ENCODE assay signal across 18 cellular contexts in the genomic region with DNA sequence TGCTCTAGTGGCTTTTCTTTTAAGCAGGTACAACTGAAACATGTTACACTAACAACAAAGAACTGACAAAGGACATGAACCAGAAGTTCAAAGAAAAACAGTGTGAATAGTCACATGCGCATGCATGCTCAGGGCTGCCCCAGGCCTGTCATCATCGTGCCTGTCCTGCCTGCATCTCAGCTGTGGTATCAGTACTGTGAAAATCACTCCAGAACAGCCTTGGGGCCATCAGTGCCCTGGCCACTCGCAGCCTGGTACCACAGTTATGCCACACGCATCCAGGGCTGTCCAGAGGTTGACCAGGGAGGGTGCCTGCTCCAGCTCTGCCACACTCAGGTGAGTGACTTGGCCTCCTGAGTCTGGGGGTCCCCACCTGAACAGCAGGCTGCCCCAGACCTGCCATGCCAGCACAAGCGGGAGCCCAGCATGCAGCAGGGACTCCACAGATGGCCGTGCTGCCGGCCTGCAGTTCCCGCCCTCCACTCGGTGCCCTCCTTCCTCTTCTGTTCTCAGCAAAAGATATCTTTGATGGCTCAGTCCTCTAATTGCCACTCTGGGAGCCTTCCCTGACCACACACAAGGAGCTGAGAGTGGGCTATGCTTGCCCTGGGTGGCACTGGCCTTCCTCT. TPM values are rescaled to one million over a fixed set of nuclear protein-coding genes. Genes with fewer than 3 reads are reported as not detected.
DNase-seq lines count a peak whose midpoint lies in the region; ATAC-seq and TF ChIP-seq lines count a peak whose summit lies in the region.
"Had no signal": no experiment of that assay in that cellular context is flagged by ENCODE, and none has a peak within 500 bp of the region (broad histone marks: within the 10 kb centered on the region; RNA-seq: fewer than 3 reads in every experiment).

No MANE protein-coding gene starts in this region.

- POLR2A ChIA-PET in SK-N-SH (lab: Yijun Ruan, JAX): interaction anchor here (1.5 to 1.8 kb wide), 2 partner anchors 10 to 12 kb away, joined by 6 read pairs; partner anchors contain the start of gene LIMS2

- peak overlapping the region in 1 of 2 experiments; percentile 34; a peak in 1 of 4 replicates for H3K27ac ChIP-seq in SK-N-SH (ENCODE audit: low read depth in 2 of 2, low read length in 1 of 2)
- H3K27ac ChIP-seq in cardiac muscle cell: peak overlapping the region; percentile 26
- peak overlapping the region; percentile 92 for H3K27ac ChIP-seq in muscle layer of colon (ENCODE audit: low read depth, low read length)
- H3K27ac ChIP-seq in thoracic aorta: peak overlapping the region; percentile 44 to 74

- peak; percentile 79 for DNase-seq in SK-N-SH
- DNase-seq in cardiac muscle cell (ENCODE audit: low read depth in 1 of 2, low spot score in 1 of 2): no peak
- DNase-seq in thoracic aorta (ENCODE audit: low spot score): no peak
- DNase-seq in D341Med (ENCODE audit: low spot score): no peak
- no peak for DNase-seq in lower leg skin (ENCODE audit: low spot score in 2 of 2)
- no peak for DNase-seq in NCI-H345 (lab: John Stamatoyannopoulos, UW)
- no peak for DNase-seq in stimulated activated naive CD8-positive, alpha-beta T cell treated with anti-CD3 and anti-CD28 coated beads, Interleukin-15, Interleukin-2, amounts not matched to agents 100 U/mL and 50 U/mL, for 24 hours
- DNase-seq: activated CD8-positive, alpha-beta memory T cell treated with anti-CD3 and anti-CD28 coated beads for 24 hours; COR-L47; dermis blood vessel endothelial cell; GOT3; NCI-H187 treated with DMSO at 0.1 percent for 48 hours; NCI-H524 treated with DMSO at 0.1 percent for 48 hours; retina; stimulated activated CD4-positive, alpha-beta T cell treated with anti-CD3 and anti-CD28 coated beads, Interleukin-2, amount 100 ng/mL, for 48 hours had no signal

- H3K79me2 ChIP-seq in SK-N-SH (ENCODE audit: insufficient read depth): 0 out of 2 replicates have a peak, but pooled peaks cover 3% of the 10 kb centered on the region

- H3K9me3 ChIP-seq in SK-N-SH: no peaks in the 10 kb centered on the region
- H3K9me3 ChIP-seq in cardiac muscle cell (ENCODE audit: low read depth): no peaks in the 10 kb centered on the region
- no peaks in the 10 kb centered on the region for H3K9me3 ChIP-seq in muscle layer of colon (ENCODE audit: low read length)
- no peaks in the 10 kb centered on the region for H3K9me3 ChIP-seq in thoracic aorta

- no peak overlapping the region for H3K9ac ChIP-seq in SK-N-SH
- H3K9ac ChIP-seq in muscle layer of colon (ENCODE audit: low read length): peak overlapping the region; percentile 59

- intact Hi-C loops in lower leg skin (cut with DNase I; ENCODE audit: low total_unique reads): no loop called here

- no peaks in the 10 kb centered on the region for H4K20me1 ChIP-seq in SK-N-SH (ENCODE audit: insufficient read depth)

- no peaks in the 10 kb centered on the region for H3K9me2 ChIP-seq in SK-N-SH

- H3K36me3 ChIP-seq in SK-N-SH (replicated peaks in 1 of 2; ENCODE audit: control insufficient read depth in 1 of 2, insufficient read depth in 2 of 2, low read length in 1 of 2) (no peaks in the 10 kb centered on the region), cardiac muscle cell (no peaks in the 10 kb centered on the region), muscle layer of colon (ENCODE audit: insufficient read depth, low read length) (peaks cover 16% of the 10 kb centered on the region), thoracic aorta (no peaks in the 10 kb centered on the region)

- no peak for TF ChIP-seq RAD21 in SK-N-SH (IDR thresholded peaks at IDR 0.05; ENCODE audit: low read length)

- no peaks in the 10 kb centered on the region for H3K27me3 ChIP-seq in SK-N-SH (ENCODE audit: insufficient read depth)
- H3K27me3 ChIP-seq in cardiac muscle cell: peaks cover 33% of the 10 kb centered on the region
- H3K27me3 ChIP-seq in muscle layer of colon (ENCODE audit: control insufficient read depth in 1 of 2, insufficient read depth in 2 of 2, low read length in 2 of 2): no peaks in the 10 kb centered on the region
- H3K27me3 ChIP-seq in thoracic aorta (replicated peaks; ENCODE audit: insufficient read depth): no peaks in the 10 kb centered on the region

- H3F3A ChIP-seq in SK-N-SH (replicated peaks; ENCODE audit: insufficient read depth): no peaks in the 10 kb centered on the region

- CTCF ChIA-PET in SK-N-SH (lab: Yijun Ruan, JAX): interaction anchor here (0.5 to 1.9 kb wide), 6 partner anchors 11 to 309 kb away, joined by 3 to 11 read pairs (median 4); no protein-coding TSS in a partner anchor

- H3K4me3 ChIP-seq in SK-N-SH (ENCODE audit: low read depth in 2 of 2, low read length in 1 of 2): no peak overlapping the region
- no peak overlapping the region for H3K4me3 ChIP-seq in cardiac muscle cell
- H3K4me3 ChIP-seq in muscle layer of colon (ENCODE audit: low read depth in 1 of 2, low read length in 2 of 2): peak overlapping the region in 1 of 2 donors; percentile 58
- H3K4me3 ChIP-seq in thoracic aorta: peak overlapping the region; percentile 70
- H3K4me3 ChIP-seq in lower leg skin (ENCODE audit: low read depth, poor library complexity, severe bottlenecking): no peak overlapping the region

- peak in 1 of 2 experiments; percentile 50; a peak in 2 of 4 replicates for TF ChIP-seq EP300 in SK-N-SH (IDR thresholded peaks at IDR 0.05; ENCODE audit: borderline replicate concordance in 1 of 2, low read depth in 1 of 2, low read length in 1 of 2)

- no peak overlapping the region for H2AFZ ChIP-seq in SK-N-SH (ENCODE audit: low read depth)

- H3K4me1 ChIP-seq in SK-N-SH (ENCODE audit: control insufficient read depth in 1 of 2, insufficient read depth in 2 of 2, low read depth in 1 of 2, low read length in 1 of 2) (peaks cover 0 to 21% of the 10 kb centered on the region in 2 experiments; a peak in 1 of 4 replicates), cardiac muscle cell (ENCODE audit: low read depth) (peaks cover 29% of the 10 kb centered on the region), muscle layer of colon (ENCODE audit: insufficient read depth, low read length) (peaks cover 85% of the 10 kb centered on the region), thoracic aorta (ENCODE audit: control insufficient read depth in 1 of 2, low read depth in 2 of 2) (peaks cover 61 to 83% of the 10 kb centered on the region in 2 donors)

- 77% methylated on average over 8 of the region's 9 CpGs for WGBS in SK-N-SH (ENCODE audit: low lambda C conversion rate)
- WGBS in lower leg skin, 2 donors: 40 to 59% methylated on average over 8 to 9 of the region's 9 CpGs

- no peak for ATAC-seq in thoracic aorta (ENCODE audit: insufficient number of reproducible peaks, low FRiP score, low read depth)
- ATAC-seq in stimulated activated naive CD8-positive, alpha-beta T cell treated with anti-CD3 and anti-CD28 coated beads, Interleukin-15, Interleukin-2, amounts not matched to agents 100 U/mL and 50 U/mL, for 24 hours: no peak

- no peak overlapping the region for H3K4me2 ChIP-seq in SK-N-SH

- no peak for TF ChIP-seq CTCF in SK-N-SH (IDR thresholded peaks at IDR 0.05)
- TF ChIP-seq CTCF in cardiac muscle cell (IDR thresholded peaks at IDR 0.05; ENCODE audit: low read depth, low read length): no peak
- TF ChIP-seq CTCF in thoracic aorta (IDR thresholded peaks at IDR 0.05): no peak
- no peak for TF ChIP-seq CTCF in lower leg skin (IDR thresholded peaks at IDR 0.05)

- TF ChIP-seq POLR2A in lower leg skin (IDR thresholded peaks at IDR 0.05): no peak

TF ChIP-seq in SK-N-SH, 30 proteins besides CTCF, POLR2A, EP300 and RAD21:
- TF ChIP-seq YY1 (IDR thresholded peaks at IDR 0.05; ENCODE audit: low read depth) (no peak), RCOR1 (IDR thresholded peaks at IDR 0.05; ENCODE audit: low read length) (peak; percentile 44; the same call in 1 of the 2 replicates), MXI1 (IDR thresholded peaks at IDR 0.05; ENCODE audit: low read depth, low read length) (peak; percentile 72; the same call in 1 of the 2 replicates)

RNA-seq across cellular contexts. Expression of gene LIMS2, which starts 12.3 kb away (rescaled TPM):
- 2.2 and 2.7 TPM in 2 replicates for polyA plus RNA-seq in SK-N-SH (2012; rRNA removed)
- polyA plus RNA-seq in SK-N-SH (2012; cell fraction: cytosol; rRNA removed): 1.3 and 1.8 TPM in 2 replicates
- polyA plus RNA-seq in SK-N-SH (2012; cell fraction: nucleus; rRNA removed): 13.9 and 22.5 TPM in 2 replicates
- 23.2 and 32.9 TPM in 2 replicates for total RNA-seq in cardiac muscle cell
- polyA plus RNA-seq in cardiac muscle cell: 35.2 and 48.8 TPM in 2 replicates
- total RNA-seq in thoracic aorta: 100 to 1,000 TPM; 177 to 246 TPM
- total RNA-seq in lower leg skin: 10 to 100 TPM in 2 of 4 donors, 1 to 10 TPM in 2; 7.5 to 19.4 (median 11.4) TPM
- total RNA-seq: natural killer cell treated with Interleukin-12 subunit alpha and Interleukin-12 subunit beta and Interleukin-15 and Interleukin-18, amount 100 ng/mL, for 72 hours had no signal

RNA-seq across cellular contexts. Expression of gene GPR17, which starts 17.1 kb away (rescaled TPM):
- 0.03 TPM in 1 of 2 replicates, not detected in the other for polyA plus RNA-seq in SK-N-SH (2012; rRNA removed)
- not detected in 2 replicates for polyA plus RNA-seq in SK-N-SH (2012; cell fraction: cytosol; rRNA removed)
- not detected in 2 replicates for polyA plus RNA-seq in SK-N-SH (2012; cell fraction: nucleus; rRNA removed)
- not detected in 2 replicates for total RNA-seq in cardiac muscle cell
- 0.09 TPM in 1 of 2 replicates, not detected in the other for polyA plus RNA-seq in cardiac muscle cell
- total RNA-seq in thoracic aorta: not detected
- under 1 TPM in 1 of 4 donors, not detected in 3; 0.88 TPM for total RNA-seq in lower leg skin
- total RNA-seq: dermis blood vessel endothelial cell; natural killer cell treated with Interleukin-12 subunit alpha and Interleukin-12 subunit beta and Interleukin-15 and Interleukin-18, amount 100 ng/mL, for 72 hours; ureter had no signal

RNA-seq across cellular contexts. Expression of gene SFT2D3, which starts 38.2 kb away (rescaled TPM):
- polyA plus RNA-seq in SK-N-SH (2012; rRNA removed) (3.2 and 3.9 TPM in 2 replicates), cardiac muscle cell (0.13 and 5.9 TPM in 2 replicates)
- polyA plus RNA-seq in SK-N-SH (2012; cell fraction: cytosol; rRNA removed): 3.9 and 4.8 TPM in 2 replicates
- polyA plus RNA-seq in SK-N-SH (2012; cell fraction: nucleus; rRNA removed): 1.5 and 2.2 TPM in 2 replicates
- total RNA-seq in cardiac muscle cell (9.3 and 11.7 TPM in 2 replicates), thoracic aorta (1 to 10 TPM; 7.1 to 9.5 TPM), lower leg skin (10 to 100 TPM in 3 of 4 donors, 1 to 10 TPM in 1; 9.7 to 16.3 (median 13.7) TPM)
